Comparison of ENCODE assay signal across 40 cellular contexts in genomic region chr18:867257-867656, GRCh38. TPM values are rescaled to one million over a fixed set of nuclear protein-coding genes. Genes with fewer than 3 reads are reported as not detected.
"Had no signal": no experiment of that assay in that cellular context is flagged by ENCODE, and none has a peak within 500 bp of the region (broad histone marks: within the 10 kb centered on the region; RNA-seq: fewer than 3 reads in every experiment).

No MANE protein-coding gene starts in this region.

- FAIRE-seq: astrocyte, bronchial epithelial cell had no signal

- H3K36me3 ChIP-seq: adrenal gland, ascending aorta, brain microvascular endothelial cell, breast epithelium, cardiac muscle cell had no signal

- H3K9me3 Mint-ChIP-seq: activated naive CD4-positive, alpha-beta T cell treated with anti-CD3 and anti-CD28 coated beads, Interleukin-2, amount 10 ng/mL, durations not matched to agents 7 days and 5 days; activated naive CD4-positive, alpha-beta T cell treated with anti-CD3 and anti-CD28 coated beads, Interleukin-2, amount 50 U/mL, for 24 hours; activated naive CD8-positive, alpha-beta T cell treated with anti-CD3 and anti-CD28 coated beads for 36 hours; activated naive CD8-positive, alpha-beta T cell treated with anti-CD3 and anti-CD28 coated beads, Interleukin-2, amount 50 U/mL, for 24 hours; activated T-cell treated with anti-CD3 and anti-CD28 coated beads, Interleukin-2, amount 50 U/mL, for 24 hours; activated T-cell treated with anti-CD3 and anti-CD28 coated beads, Interleukin-2, amount 50 U/mL, for 4 hours; activated T-helper 1 cell treated with anti-CD3 and anti-CD28 coated beads, Interleukin-12 subunit alpha, Interleukin-12 subunit beta, Interleukin-2, Interleukin-4 antibody, amounts not matched to agents 30 ng/mL and 10 ng/mL and 1 ng/mL, durations not matched to agents 14 hours and 24 hours and 36 hours; activated T-helper 17 cell treated with anti-CD3 and anti-CD28 coated beads, Interleukin-2, amount 50 U/mL, for 72 hours; activated T-helper 2 cell treated with anti-CD3 and anti-CD28 coated beads, Interferon-gamma antibody, Interleukin-2, Interleukin-4, amounts not matched to agents 10 μg/mL and 5 μg/mL and 100 μg/mL, durations not matched to agents 14 hours and 24 hours and 36 hours; brain; central memory CD8-positive, alpha-beta T cell had no signal

- H3K27ac Mint-ChIP-seq: activated naive CD4-positive, alpha-beta T cell treated with anti-CD3 and anti-CD28 coated beads, Interleukin-2, amount 10 ng/mL, durations not matched to agents 7 days and 5 days; activated naive CD4-positive, alpha-beta T cell treated with anti-CD3 and anti-CD28 coated beads, Interleukin-2, amount 50 U/mL, for 24 hours; activated naive CD4-positive, alpha-beta T cell treated with anti-CD3 and anti-CD28 coated beads, Interleukin-2, amount 50 U/mL, for 72 hours; activated naive CD8-positive, alpha-beta T cell; activated naive CD8-positive, alpha-beta T cell treated with anti-CD3 and anti-CD28 coated beads for 36 hours; activated naive CD8-positive, alpha-beta T cell treated with anti-CD3 and anti-CD28 coated beads, Interleukin-2, amount 10 ng/mL, durations not matched to agents 7 days and 5 days; activated naive CD8-positive, alpha-beta T cell treated with anti-CD3 and anti-CD28 coated beads, Interleukin-2, amount 50 U/mL, for 24 hours; activated T-cell treated with anti-CD3 and anti-CD28 coated beads, Interleukin-2, amount 50 U/mL, for 24 hours; activated T-cell treated with anti-CD3 and anti-CD28 coated beads, Interleukin-2, amount 50 U/mL, for 72 hours; activated T-helper 1 cell treated with anti-CD3 and anti-CD28 coated beads, Interleukin-12 subunit alpha, Interleukin-12 subunit beta, Interleukin-2, Interleukin-4 antibody, amounts not matched to agents 30 ng/mL and 10 ng/mL and 1 ng/mL, durations not matched to agents 14 hours and 24 hours and 36 hours; activated T-helper 17 cell treated with anti-CD3 and anti-CD28 coated beads, Interleukin-2, amount 50 U/mL, for 72 hours; activated T-helper 2 cell treated with anti-CD3 and anti-CD28 coated beads, Interferon-gamma antibody, Interleukin-2, Interleukin-4, amounts not matched to agents 10 μg/mL and 5 μg/mL and 100 μg/mL, durations not matched to agents 14 hours and 24 hours and 36 hours; brain had no signal

- H3K4me3 Mint-ChIP-seq: activated naive CD4-positive, alpha-beta T cell treated with anti-CD3 and anti-CD28 coated beads, Interleukin-2, amount 10 ng/mL, durations not matched to agents 7 days and 5 days; activated naive CD4-positive, alpha-beta T cell treated with anti-CD3 and anti-CD28 coated beads, Interleukin-2, amount 50 U/mL, for 24 hours; activated naive CD8-positive, alpha-beta T cell; activated naive CD8-positive, alpha-beta T cell treated with anti-CD3 and anti-CD28 coated beads for 36 hours; activated naive CD8-positive, alpha-beta T cell treated with anti-CD3 and anti-CD28 coated beads, Interleukin-2, amount 10 ng/mL, durations not matched to agents 7 days and 5 days; activated naive CD8-positive, alpha-beta T cell treated with anti-CD3 and anti-CD28 coated beads, Interleukin-2, amount 50 U/mL, for 24 hours; activated T-cell treated with anti-CD3 and anti-CD28 coated beads, Interleukin-2, amount 50 U/mL, for 24 hours; activated T-cell treated with anti-CD3 and anti-CD28 coated beads, Interleukin-2, amount 50 U/mL, for 4 hours; activated T-cell treated with anti-CD3 and anti-CD28 coated beads, Interleukin-2, amount 50 U/mL, for 72 hours; activated T-helper 1 cell treated with anti-CD3 and anti-CD28 coated beads, Interleukin-12 subunit alpha, Interleukin-12 subunit beta, Interleukin-2, Interleukin-4 antibody, amounts not matched to agents 30 ng/mL and 10 ng/mL and 1 ng/mL, durations not matched to agents 14 hours and 24 hours and 36 hours; activated T-helper 17 cell treated with anti-CD3 and anti-CD28 coated beads, Interleukin-2, amount 50 U/mL, for 72 hours; brain; central memory CD8-positive, alpha-beta T cell had no signal

- ATAC-seq: activated naive CD4-positive, alpha-beta T cell treated with anti-CD3 and anti-CD28 coated beads, Interleukin-2, amount 50 U/mL, for 72 hours; activated naive CD8-positive, alpha-beta T cell treated with anti-CD3 and anti-CD28 coated beads, Interleukin-2, amount 50 U/mL, for 24 hours; activated T-cell treated with anti-CD3 and anti-CD28 coated beads, Interleukin-2, amount 50 U/mL, for 4 hours; activated T-cell treated with anti-CD3 and anti-CD28 coated beads, Interleukin-2, amount 50 U/mL, for 72 hours; activated T-helper 17 cell treated with anti-CD3 and anti-CD28 coated beads, Interleukin-2, amount 50 U/mL, for 72 hours; body of pancreas had no signal

- H3K27ac ChIP-seq: adrenal gland, ascending aorta, body of pancreas, brain microvascular endothelial cell, breast epithelium, cardiac muscle cell had no signal

- H3K4me1 ChIP-seq: adrenal gland, ascending aorta, body of pancreas, breast epithelium had no signal

- H3K4me3 ChIP-seq: adrenal gland, ascending aorta, body of pancreas, breast epithelium, cardiac muscle cell had no signal

- DNase-seq: activated effector memory CD4-positive, alpha-beta T cell treated with anti-CD3 and anti-CD28 coated beads, Interleukin-2, amount 50 U/mL, for 16 hours; activated effector memory CD4-positive, alpha-beta T cell treated with Interleukin-2 at 50 U/mL for 16 hours; activated gamma-delta T cell; activated gamma-delta T cell treated with Interleukin-2 at 50 U/mL for 16 hours; activated naive CD4-positive, alpha-beta T cell; activated naive CD4-positive, alpha-beta T cell treated with anti-CD3 and anti-CD28 coated beads, Interleukin-2, amount 10 ng/mL, durations not matched to agents 7 days and 5 days; activated naive CD4-positive, alpha-beta T cell treated with anti-CD3 and anti-CD28 coated beads, Interleukin-2, amount 50 U/mL, for 16 hours; activated naive CD4-positive, alpha-beta T cell treated with Interleukin-2 at 50 U/mL for 16 hours; activated naive CD8-positive, alpha-beta T cell treated with anti-CD3 and anti-CD28 coated beads for 36 hours; activated naive CD8-positive, alpha-beta T cell treated with anti-CD3 and anti-CD28 coated beads, Interleukin-2, amount 10 ng/mL, durations not matched to agents 7 days and 5 days; activated naive CD8-positive, alpha-beta T cell treated with anti-CD3 and anti-CD28 coated beads, Interleukin-2, amount 50 U/mL, for 24 hours; activated T-cell treated with anti-CD3 and anti-CD28 coated beads, Interleukin-2, amount 50 U/mL, for 1 hour; activated T-cell treated with anti-CD3 and anti-CD28 coated beads, Interleukin-2, amount 50 U/mL, for 24 hours; activated T-cell treated with anti-CD3 and anti-CD28 coated beads, Interleukin-2, amount 50 U/mL, for 4 hours; activated T-cell treated with anti-CD3 and anti-CD28 coated beads, Interleukin-2, amount 50 U/mL, for 48 hours; activated T-cell treated with anti-CD3 and anti-CD28 coated beads, Interleukin-2, amount 50 U/mL, for 72 hours; adrenal gland; amniotic stem cell; amygdala; anterior cingulate cortex; aorta; body of pancreas; brain microvascular endothelial cell; caudate nucleus; central memory CD4-positive, alpha-beta T cell; cerebellar nuclear complex had no signal

- H3K9me3 ChIP-seq: adrenal gland, ascending aorta, body of pancreas, breast epithelium had no signal

- H3K27me3 ChIP-seq: adrenal gland, ascending aorta, body of pancreas, breast epithelium had no signal

- H3K4me1 Mint-ChIP-seq: activated naive CD4-positive, alpha-beta T cell treated with anti-CD3 and anti-CD28 coated beads, Interleukin-2, amount 10 ng/mL, durations not matched to agents 7 days and 5 days; activated T-helper 17 cell treated with anti-CD3 and anti-CD28 coated beads, Interleukin-2, amount 50 U/mL, for 72 hours; central memory CD8-positive, alpha-beta T cell had no signal

- H3K36me3 Mint-ChIP-seq: activated naive CD4-positive, alpha-beta T cell treated with anti-CD3 and anti-CD28 coated beads, Interleukin-2, amount 10 ng/mL, durations not matched to agents 7 days and 5 days; activated naive CD4-positive, alpha-beta T cell treated with anti-CD3 and anti-CD28 coated beads, Interleukin-2, amount 50 U/mL, for 72 hours; activated naive CD8-positive, alpha-beta T cell treated with anti-CD3 and anti-CD28 coated beads for 36 hours; activated naive CD8-positive, alpha-beta T cell treated with anti-CD3 and anti-CD28 coated beads, Interleukin-2, amount 10 ng/mL, durations not matched to agents 7 days and 5 days; brain had no signal

RNA-seq across cellular contexts. Expression of gene ADCYAP1, which starts 37.4 kb away (rescaled TPM):
- total RNA-seq: activated naive CD4-positive, alpha-beta T cell treated with anti-CD3 and anti-CD28 coated beads, Interleukin-2, amount 50 U/mL, for 72 hours; activated naive CD8-positive, alpha-beta T cell treated with anti-CD3 and anti-CD28 coated beads for 36 hours; activated naive CD8-positive, alpha-beta T cell treated with anti-CD3 and anti-CD28 coated beads, Interleukin-2, amount 10 ng/mL, durations not matched to agents 7 days and 5 days; activated T-cell treated with anti-CD3 and anti-CD28 coated beads, Interleukin-2, amount 50 U/mL, for 4 hours; activated T-cell treated with anti-CD3 and anti-CD28 coated beads, Interleukin-2, amount 50 U/mL, for 72 hours; activated T-helper 1 cell treated with anti-CD3 and anti-CD28 coated beads, Interleukin-12 subunit alpha, Interleukin-12 subunit beta, Interleukin-2, Interleukin-4 antibody, amounts not matched to agents 30 ng/mL and 10 ng/mL and 1 ng/mL, durations not matched to agents 14 hours and 24 hours and 36 hours; activated T-helper 17 cell treated with anti-CD3 and anti-CD28 coated beads, Interleukin-2, amount 50 U/mL, for 72 hours; activated T-helper 2 cell treated with anti-CD3 and anti-CD28 coated beads, Interferon-gamma antibody, Interleukin-2, Interleukin-4, amounts not matched to agents 10 μg/mL and 5 μg/mL and 100 μg/mL, durations not matched to agents 14 hours and 24 hours and 36 hours; ascending aorta; astrocyte; bronchial epithelial cell; cardiac muscle cell; chondrocyte had no signal
- polyA plus RNA-seq: aorta, cardiac muscle cell had no signal
